Comparison of ENCODE assay signal across 1 cellular context in the genomic region with DNA sequence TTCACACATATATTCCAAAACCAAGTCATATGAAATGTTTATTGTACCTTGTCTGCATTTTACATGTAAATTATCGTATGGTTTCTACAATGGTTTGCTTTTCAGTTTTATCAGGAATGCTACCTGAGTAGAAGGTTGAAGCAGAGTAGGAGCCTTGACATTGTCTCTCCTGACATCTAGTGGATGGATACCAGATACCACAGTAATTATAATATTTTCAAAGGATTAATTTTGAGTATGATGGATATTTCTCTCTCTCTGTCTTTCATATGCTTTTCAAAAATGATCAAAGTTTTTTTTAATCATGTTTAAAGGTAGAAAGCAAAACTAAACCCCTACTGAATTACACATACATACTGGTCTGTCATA.
TF ChIP-seq lines count a peak whose summit lies in the region.

No MANE protein-coding gene starts in this region.

TF ChIP-seq in Ishikawa, 13 proteins besides CTCF, POLR2A, EP300 and RAD21 (continued from another document):
- TF ChIP-seq TCF12 (IDR thresholded peaks at IDR 0.05; ENCODE audit: low read depth) (no peak), FOXM1 (IDR thresholded peaks at IDR 0.05; ENCODE audit: borderline replicate concordance, low read depth) (no peak)
TF ChIP-seq in Ishikawa: peak in this region for 0.
